In genomic region chr7:105521731-105522458, GRCh38 we compare ENCODE assay signal across 8 cellular contexts. TPM values are rescaled to one million over a fixed set of nuclear protein-coding genes. Genes with fewer than 3 reads are reported as not detected.
A peak's percentile ranks its signal among the peaks of the same experiment; 100 is the strongest.
DNase-seq lines count a peak whose midpoint lies in the region; ATAC-seq and TF ChIP-seq lines count a peak whose summit lies in the region.

Gene PUS7 (minus strand): TSS chr7:105522271. CDS start chr7:105508512, 13,759 bp downstream.

- peaks cover 21% of the 10 kb centered on the region for H3K4me1 Mint-ChIP-seq in CD14-positive monocyte
- peaks cover 17% of the 10 kb centered on the region for H3K4me1 Mint-ChIP-seq in activated CD4-positive, alpha-beta memory T cell treated with anti-CD3 and anti-CD28 coated beads for 36 hours (ENCODE audit: low read depth)

- intact Hi-C loops in CD14-positive monocyte (cut with micrococcal nuclease): no loop called here
- intact Hi-C loops in activated CD4-positive, alpha-beta memory T cell treated with anti-CD3 and anti-CD28 coated beads for 36 hours (cut with micrococcal nuclease): loop anchor here (1.0 kb wide), 1 partner anchor 10 kb away; the partner anchor contains the start of gene RINT1

- H3K27me3 Mint-ChIP-seq in CD14-positive monocyte (ENCODE audit: low read depth in 3 of 3): peaks cover 2 to 7% (median 3%) of the 10 kb centered on the region in 3 donors
- H3K27me3 Mint-ChIP-seq in activated CD4-positive, alpha-beta memory T cell treated with anti-CD3 and anti-CD28 coated beads for 36 hours: no peaks in the 10 kb centered on the region

- H3K36me3 ChIP-seq in lung (ENCODE audit: control insufficient read depth in 2 of 2, insufficient read depth in 2 of 2, low read length in 2 of 2): peaks cover 0 to 7% of the 10 kb centered on the region in 2 donors

- 0% methylated on average over 87 to 96 of the region's 96 CpGs for WGBS in lung, 2 donors

- CTCF ChIA-PET in activated CD4-positive, alpha-beta memory T cell treated with anti-CD3 and anti-CD28 coated beads for 36 hours (lab: Charles Lee): no interaction called here

- H3K9me3 ChIP-seq in lung (ENCODE audit: control insufficient read depth in 2 of 2, insufficient read depth in 1 of 2, low read length in 1 of 2): no peaks in the 10 kb centered on the region

- H3K27me3 ChIP-seq in lung (ENCODE audit: control insufficient read depth, insufficient read depth): no peaks in the 10 kb centered on the region

- peak within 1 kb of the TSS; percentile 86 for H3K4me3 ChIP-seq in lung

- no peak for TF ChIP-seq CTCF in CD14-positive monocyte (IDR thresholded peaks at IDR 0.05)
- TF ChIP-seq CTCF in lung (IDR thresholded peaks at IDR 0.05; ENCODE audit: control extremely low read depth, extremely low read depth): no peak

- peak within 1 kb of the TSS; percentile 88 to 89 for H3K27ac ChIP-seq in lung (ENCODE audit: low read depth in 1 of 2, low read length in 1 of 2)

- peaks cover 0 to 3% of the 10 kb centered on the region in 2 donors for H3K36me3 Mint-ChIP-seq in CD14-positive monocyte
- H3K36me3 Mint-ChIP-seq in activated CD4-positive, alpha-beta memory T cell treated with anti-CD3 and anti-CD28 coated beads for 36 hours: peaks cover 4% of the 10 kb centered on the region

- H3K9me3 Mint-ChIP-seq in CD14-positive monocyte: no peaks in the 10 kb centered on the region
- H3K9me3 Mint-ChIP-seq in activated CD4-positive, alpha-beta memory T cell treated with anti-CD3 and anti-CD28 coated beads for 36 hours: no peaks in the 10 kb centered on the region

- POLR2A ChIA-PET in activated CD4-positive, alpha-beta memory T cell treated with anti-CD3 and anti-CD28 coated beads for 36 hours (lab: Charles Lee): interaction anchor here (0.7 to 1.5 kb wide), 4 partner anchors 9 to 17 kb away, joined by 3 to 6 read pairs (median 5); partner anchors contain the start of gene RINT1

- peaks cover 0 to 4% of the 10 kb centered on the region in 2 donors for H3K4me1 ChIP-seq in lung (ENCODE audit: control insufficient read depth in 2 of 2, insufficient read depth in 2 of 2, low read length in 2 of 2)

- peak within 1 kb of the TSS; percentile 24 to 86 (median 76) for H3K27ac Mint-ChIP-seq in CD14-positive monocyte
- peak within 1 kb of the TSS; percentile 78 for H3K27ac Mint-ChIP-seq in activated CD4-positive, alpha-beta memory T cell treated with anti-CD3 and anti-CD28 coated beads for 36 hours

- peak within 1 kb of the TSS; percentile 93 to 97 for H3K4me3 Mint-ChIP-seq in CD14-positive monocyte
- peak within 1 kb of the TSS; percentile 95 for H3K4me3 Mint-ChIP-seq in activated CD4-positive, alpha-beta memory T cell treated with anti-CD3 and anti-CD28 coated beads for 36 hours

- ATAC-seq in GM19372 (IDR thresholded peaks at IDR 0.05; ENCODE audit: low read depth, unreplicated experiment) (peak; percentile 80), HG03521 (IDR thresholded peaks at IDR 0.05; ENCODE audit: unreplicated experiment) (peak; percentile 91), lung (ENCODE audit: insufficient read depth, low FRiP score) (peak; percentile 95)

- DNase-seq in CD14-positive monocyte (ENCODE audit: low spot score) (peak; percentile 69), NCI-H748 (lab: John Stamatoyannopoulos, UW; ENCODE audit: unreplicated experiment) (peak; percentile 91), ecto neural progenitor cell (ENCODE audit: low spot score) (peak; percentile 93), lung (ENCODE audit: low spot score) (peak; percentile 85)
- peak; percentile 90 for DNase-seq in activated CD4-positive, alpha-beta memory T cell treated with anti-CD3 and anti-CD28 coated beads for 36 hours
- peak; percentile 56 to 84 (median 68) for DNase-seq in stimulated activated CD4-positive, alpha-beta T cell treated with anti-CD3 and anti-CD28 coated beads, TNF-alpha, amount 100 ng/mL, for 24 hours (ENCODE audit: low read depth in 3 of 3)

RNA-seq across cellular contexts. Expression of gene PUS7, which starts in this region (rescaled TPM):
- polyA plus RNA-seq in CD14-positive monocyte: 1 to 10 TPM; 1.3 to 1.6 TPM
- 10 to 100 TPM; 16.9 to 20.3 TPM for total RNA-seq in activated CD4-positive, alpha-beta memory T cell treated with anti-CD3 and anti-CD28 coated beads for 36 hours
- total RNA-seq in lung: 10 to 100 TPM; 12.4 to 16.7 TPM
- 1 to 10 TPM; 5.0 to 9.2 TPM for polyA plus RNA-seq in lung

Comparison
In these comparisons a context has a peak if more than half of its experiments do, and no peak if none do; other contexts are left out.
1. Peak in every context shown above with its lines: DNase-seq, ATAC-seq, H3K4me3 ChIP-seq and H3K27ac ChIP-seq.